ENCODE assay signal across 15 cellular contexts in the genomic region with DNA sequence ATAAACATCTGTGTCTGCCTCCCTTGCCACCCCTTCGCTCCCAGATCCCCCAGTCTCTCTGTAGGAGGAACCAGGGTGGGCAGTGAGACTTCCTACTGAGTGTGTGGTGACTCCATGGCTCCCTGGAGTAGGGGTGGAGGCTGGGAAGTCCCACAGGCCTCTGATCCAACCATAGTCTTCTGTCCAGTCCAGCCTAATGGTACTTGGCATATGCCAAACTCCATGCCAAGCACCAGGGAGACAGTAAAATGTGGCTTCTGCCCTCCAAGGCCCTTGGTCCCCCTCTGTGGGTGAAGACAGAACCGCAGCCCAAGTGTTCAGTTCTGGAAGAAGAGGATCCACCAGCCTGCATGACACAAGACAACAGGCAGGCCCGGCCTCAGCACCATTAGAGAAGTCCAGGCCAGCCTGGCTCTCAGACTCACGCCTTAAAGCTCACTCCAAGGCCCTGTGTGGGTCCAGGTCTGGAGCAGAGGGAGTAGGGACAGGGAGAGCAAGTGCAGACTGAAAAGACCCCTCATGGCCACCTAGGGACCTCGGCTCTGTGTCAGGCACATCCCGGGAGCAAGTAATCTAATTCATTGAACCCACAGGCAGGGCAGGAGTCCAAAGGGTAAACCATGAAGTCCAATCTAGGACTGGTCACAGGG.
DNase-seq lines count a peak whose midpoint lies in the region; ATAC-seq and TF ChIP-seq lines count a peak whose summit lies in the region.
"Had no signal": no experiment of that assay in that cellular context is flagged by ENCODE, and none has a peak within 500 bp of the region (broad histone marks: within the 10 kb centered on the region; RNA-seq: fewer than 3 reads in every experiment).

No MANE protein-coding gene starts in this region.

- H3K4me1 ChIP-seq in right atrium auricular region (peaks cover 0 to 39% of the 10 kb centered on the region in 2 donors), ovary (ENCODE audit: insufficient read depth) (peaks cover 10% of the 10 kb centered on the region)

- no peak overlapping the region for H3K4me3 Mint-ChIP-seq in activated T-cell treated with anti-CD3 and anti-CD28 coated beads, Interleukin-2, amount 50 U/mL, for 72 hours
- no peak overlapping the region for H3K4me3 Mint-ChIP-seq in activated T-helper 17 cell treated with anti-CD3 and anti-CD28 coated beads, Interleukin-2, amount 50 U/mL, for 72 hours
- no peak overlapping the region for H3K4me3 Mint-ChIP-seq in stimulated activated effector memory CD8-positive, alpha-beta T cell treated with anti-CD3 and anti-CD28 coated beads, Interleukin-12 subunit alpha, Interleukin-12 subunit beta, amount 100 ng/mL, for 72 hours
- H3K4me3 Mint-ChIP-seq: activated CD4-positive, alpha-beta T cell treated with anti-CD3 and anti-CD28 coated beads, Interleukin-2, amount 10 ng/mL, durations not matched to agents 7 days and 5 days; activated T-cell treated with anti-CD3 and anti-CD28 coated beads, Interleukin-2, amount 50 U/mL, for 4 hours; H9; stimulated activated memory B cell treated with anti-CD40 and anti-IgM and Interleukin-4, amounts not matched to agents 10 μg/mL and 1 μg/mL and 100 μg/mL, for 72 hours had no signal

- intact Hi-C loops in ovary (cut with DNase I): no loop called here

- H3K9me3 ChIP-seq in right atrium auricular region (no peaks in the 10 kb centered on the region), ovary (no peaks in the 10 kb centered on the region)
- H3K9me3 ChIP-seq: MG63 had no signal

- H3K27me3 ChIP-seq in right atrium auricular region: no peaks in the 10 kb centered on the region
- H3K27me3 ChIP-seq in ovary: no peaks in the 10 kb centered on the region
- H3K27me3 ChIP-seq: MG63 had no signal

- no peak for TF ChIP-seq EP300 in ovary (IDR thresholded peaks at IDR 0.05)

- WGBS in ovary, 3 donors: 97 to 98% (median 98%) methylated on average over 4 to 6 of the region's 6 CpGs

- peak overlapping the region; percentile 52 for H3K27ac Mint-ChIP-seq in activated T-cell treated with anti-CD3 and anti-CD28 coated beads, Interleukin-2, amount 50 U/mL, for 72 hours
- H3K27ac Mint-ChIP-seq in activated T-helper 17 cell treated with anti-CD3 and anti-CD28 coated beads, Interleukin-2, amount 50 U/mL, for 72 hours: peak overlapping the region; percentile 28
- H3K27ac Mint-ChIP-seq in stimulated activated effector memory CD8-positive, alpha-beta T cell treated with anti-CD3 and anti-CD28 coated beads, Interleukin-12 subunit alpha, Interleukin-12 subunit beta, amount 100 ng/mL, for 72 hours: peak overlapping the region; percentile 52
- H3K27ac Mint-ChIP-seq: activated CD4-positive, alpha-beta T cell treated with anti-CD3 and anti-CD28 coated beads, Interleukin-2, amount 10 ng/mL, durations not matched to agents 7 days and 5 days; H9; stimulated activated memory B cell treated with anti-CD40 and anti-IgM and Interleukin-4, amounts not matched to agents 10 μg/mL and 1 μg/mL and 100 μg/mL, for 72 hours had no signal

- TF ChIP-seq CTCF in right atrium auricular region (IDR thresholded peaks at IDR 0.05) (no peak), ovary (IDR thresholded peaks at IDR 0.05) (no peak)

- DNase-seq in activated T-cell treated with anti-CD3 and anti-CD28 coated beads, Interleukin-2, amount 50 U/mL, for 72 hours: no peak
- no peak for DNase-seq in activated T-cell treated with anti-CD3 and anti-CD28 coated beads, Interleukin-2, amount 50 U/mL, for 48 hours
- no peak for DNase-seq in right atrium auricular region (ENCODE audit: low spot score)
- DNase-seq in stimulated activated effector memory CD8-positive, alpha-beta T cell treated with anti-CD3 and anti-CD28 coated beads, Interleukin-12 subunit alpha, Interleukin-12 subunit beta, amount 100 ng/mL, for 72 hours (ENCODE audit: low spot score in 2 of 2): no peak
- no peak for DNase-seq in OCI-M2 (lab: John Stamatoyannopoulos, UW; ENCODE audit: unreplicated experiment)
- no peak for DNase-seq in ovary
- no peak for DNase-seq in foreskin melanocyte
- DNase-seq: activated CD4-positive, alpha-beta T cell treated with anti-CD3 and anti-CD28 coated beads, Interleukin-2, amount 10 ng/mL, durations not matched to agents 7 days and 5 days; activated T-cell treated with anti-CD3 and anti-CD28 coated beads, Interleukin-2, amount 50 U/mL, for 4 hours; amniotic stem cell; H9; NCI-H187 had no signal

- H3K27me3 Mint-ChIP-seq in activated T-cell treated with anti-CD3 and anti-CD28 coated beads, Interleukin-2, amount 50 U/mL, for 72 hours (ENCODE audit: low read depth): peaks cover 10% of the 10 kb centered on the region
- H3K27me3 Mint-ChIP-seq in activated T-helper 17 cell treated with anti-CD3 and anti-CD28 coated beads, Interleukin-2, amount 50 U/mL, for 72 hours: no peaks in the 10 kb centered on the region
- H3K27me3 Mint-ChIP-seq: activated CD4-positive, alpha-beta T cell treated with anti-CD3 and anti-CD28 coated beads, Interleukin-2, amount 10 ng/mL, durations not matched to agents 7 days and 5 days; stimulated activated memory B cell treated with anti-CD40 and anti-IgM and Interleukin-4, amounts not matched to agents 10 μg/mL and 1 μg/mL and 100 μg/mL, for 72 hours had no signal

- H3K27ac ChIP-seq in right atrium auricular region (peak overlapping the region; percentile 46 to 63), ovary (no peak overlapping the region)

- H3K36me3 ChIP-seq in right atrium auricular region: no peaks in the 10 kb centered on the region
- no peaks in the 10 kb centered on the region for H3K36me3 ChIP-seq in ovary

- H3K4me3 ChIP-seq in right atrium auricular region (no peak overlapping the region), ovary (no peak overlapping the region)
- H3K4me3 ChIP-seq: MG63 had no signal

- H3K9me3 Mint-ChIP-seq in activated T-cell treated with anti-CD3 and anti-CD28 coated beads, Interleukin-2, amount 50 U/mL, for 72 hours: no peaks in the 10 kb centered on the region
- no peaks in the 10 kb centered on the region for H3K9me3 Mint-ChIP-seq in activated T-helper 17 cell treated with anti-CD3 and anti-CD28 coated beads, Interleukin-2, amount 50 U/mL, for 72 hours
- H3K9me3 Mint-ChIP-seq in stimulated activated effector memory CD8-positive, alpha-beta T cell treated with anti-CD3 and anti-CD28 coated beads, Interleukin-12 subunit alpha, Interleukin-12 subunit beta, amount 100 ng/mL, for 72 hours: no peaks in the 10 kb centered on the region
- H3K9me3 Mint-ChIP-seq: activated CD4-positive, alpha-beta T cell treated with anti-CD3 and anti-CD28 coated beads, Interleukin-2, amount 10 ng/mL, durations not matched to agents 7 days and 5 days; activated T-cell treated with anti-CD3 and anti-CD28 coated beads, Interleukin-2, amount 50 U/mL, for 4 hours; H9; stimulated activated memory B cell treated with anti-CD40 and anti-IgM and Interleukin-4, amounts not matched to agents 10 μg/mL and 1 μg/mL and 100 μg/mL, for 72 hours had no signal

- no peaks in the 10 kb centered on the region for H3K36me3 Mint-ChIP-seq in activated T-cell treated with anti-CD3 and anti-CD28 coated beads, Interleukin-2, amount 50 U/mL, for 72 hours (ENCODE audit: insufficient read depth in 2 of 2)
- no peaks in the 10 kb centered on the region for H3K36me3 Mint-ChIP-seq in activated T-helper 17 cell treated with anti-CD3 and anti-CD28 coated beads, Interleukin-2, amount 50 U/mL, for 72 hours (ENCODE audit: low read depth)
- no peaks in the 10 kb centered on the region for H3K36me3 Mint-ChIP-seq in stimulated activated effector memory CD8-positive, alpha-beta T cell treated with anti-CD3 and anti-CD28 coated beads, Interleukin-12 subunit alpha, Interleukin-12 subunit beta, amount 100 ng/mL, for 72 hours
- H3K36me3 Mint-ChIP-seq: stimulated activated memory B cell treated with anti-CD40 and anti-IgM and Interleukin-4, amounts not matched to agents 10 μg/mL and 1 μg/mL and 100 μg/mL, for 72 hours had no signal

- no peak for TF ChIP-seq POLR2A in ovary (IDR thresholded peaks at IDR 0.05)

- H3K4me1 Mint-ChIP-seq in activated T-cell treated with anti-CD3 and anti-CD28 coated beads, Interleukin-2, amount 50 U/mL, for 72 hours (ENCODE audit: low read depth): no peaks in the 10 kb centered on the region
- no peaks in the 10 kb centered on the region for H3K4me1 Mint-ChIP-seq in activated T-helper 17 cell treated with anti-CD3 and anti-CD28 coated beads, Interleukin-2, amount 50 U/mL, for 72 hours
- H3K4me1 Mint-ChIP-seq in stimulated activated effector memory CD8-positive, alpha-beta T cell treated with anti-CD3 and anti-CD28 coated beads, Interleukin-12 subunit alpha, Interleukin-12 subunit beta, amount 100 ng/mL, for 72 hours: peaks cover 18% of the 10 kb centered on the region

- ATAC-seq in activated T-cell treated with anti-CD3 and anti-CD28 coated beads, Interleukin-2, amount 50 U/mL, for 72 hours (replicated peaks in 1 of 2): no peak
- no peak for ATAC-seq in activated T-helper 17 cell treated with anti-CD3 and anti-CD28 coated beads, Interleukin-2, amount 50 U/mL, for 72 hours (replicated peaks)
- ATAC-seq in stimulated activated effector memory CD8-positive, alpha-beta T cell treated with anti-CD3 and anti-CD28 coated beads, Interleukin-12 subunit alpha, Interleukin-12 subunit beta, amount 100 ng/mL, for 72 hours: no peak
- ATAC-seq: activated T-cell treated with anti-CD3 and anti-CD28 coated beads, Interleukin-2, amount 50 U/mL, for 4 hours; stimulated activated memory B cell treated with anti-CD40 and anti-IgM and Interleukin-4, amounts not matched to agents 10 μg/mL and 1 μg/mL and 100 μg/mL, for 72 hours had no signal

Comparison
In these comparisons a context has a peak if more than half of its experiments do, and no peak if none do; other contexts are left out.
1. H3K27ac ChIP-seq: peak in right atrium auricular region (2 of 2); none in ovary (0 of 2).
2. Peak in every context shown above with its lines, with median percentiles within 50 percentile points of each other: H3K27ac Mint-ChIP-seq.